ENCODE assay signal across 8 cellular contexts in the genomic region with DNA sequence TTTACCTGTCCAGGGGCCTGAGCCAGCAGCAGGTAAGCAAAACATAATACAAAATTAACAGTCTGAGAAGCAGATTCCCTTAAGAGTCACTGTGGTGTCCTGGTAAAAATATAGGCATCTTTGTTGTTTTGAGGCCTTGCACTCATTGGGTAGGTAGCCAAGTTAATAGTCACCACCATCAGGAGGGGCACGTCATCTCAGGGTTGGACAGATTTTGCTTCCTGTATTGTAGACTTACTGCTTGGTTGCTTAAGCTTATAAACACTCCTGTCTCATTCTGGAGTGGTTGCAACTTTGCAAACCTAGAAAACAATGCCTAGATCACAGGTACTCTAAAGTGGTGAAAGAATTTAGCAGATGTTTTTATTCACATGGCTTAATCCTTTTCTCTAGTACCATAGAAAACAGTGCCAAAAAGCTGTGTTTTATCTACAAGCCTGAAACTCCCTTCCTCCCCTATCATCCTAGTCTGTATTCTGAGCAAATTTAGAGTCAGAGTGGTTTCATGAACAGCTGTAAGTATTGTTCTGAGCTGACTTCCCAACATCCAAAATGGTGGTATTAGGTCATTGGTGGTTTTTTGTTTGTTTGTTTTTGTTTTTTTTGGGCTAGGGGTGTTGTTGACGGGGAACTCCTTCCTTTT.
DNase-seq lines count a peak whose midpoint lies in the region; ATAC-seq and TF ChIP-seq lines count a peak whose summit lies in the region.

No MANE protein-coding gene starts in this region.

- H3K9me3 ChIP-seq in OCI-LY7 (ENCODE audit: low read length) (no peaks in the 10 kb centered on the region), duodenal mucosa (ENCODE audit: control insufficient read depth in 1 of 2, low read length in 2 of 2) (no peaks in the 10 kb centered on the region)

- CTCF ChIA-PET in Calu3 (lab: Charles Lee): interaction anchor here (0.5 to 3.2 kb wide), 7 partner anchors 7 to 286 kb away, joined by 3 to 19 read pairs (median 6); no protein-coding TSS in a partner anchor
- CTCF ChIA-PET in OCI-LY7 (lab: Charles Lee; ENCODE audit: unreplicated experiment): no interaction called here

- peak overlapping the region; percentile 66 to 73 for H3K9ac ChIP-seq in duodenal mucosa (ENCODE audit: low read depth in 1 of 2, low read length in 2 of 2)

- BruUV-seq in Calu3 (replicated peaks; lab: Mats Ljungman, UMichigan): no TSS peak
- BruUV-seq in OCI-LY7 (replicated peaks; lab: Mats Ljungman, UMichigan): no TSS peak

- no peaks in the 10 kb centered on the region for H3K9me3 Mint-ChIP-seq in Calu3 (ENCODE audit: low read depth, unreplicated experiment)
- H3K9me3 Mint-ChIP-seq in natural killer cell treated with Interleukin-12 subunit alpha and Interleukin-12 subunit beta and Interleukin-15 and Interleukin-18, amount 100 ng/mL, for 72 hours: no peaks in the 10 kb centered on the region

- H3K4me1 ChIP-seq in OCI-LY7 (ENCODE audit: insufficient read depth, low read length, poor library complexity, severe bottlenecking): peaks cover 50% of the 10 kb centered on the region
- H3K4me1 ChIP-seq in duodenal mucosa (ENCODE audit: control insufficient read depth in 1 of 2, insufficient read depth in 2 of 2, low read length in 2 of 2): peaks cover 55 to 66% of the 10 kb centered on the region in 2 donors

- TF ChIP-seq CTCF in Calu3 (IDR thresholded peaks at IDR 0.05; ENCODE audit: unreplicated experiment): no peak
- TF ChIP-seq CTCF in OCI-LY7 (conservative IDR thresholded peaks at IDR 0.05; ENCODE audit: low read length): no peak

- peak overlapping the region; percentile 76 for H3K27ac Mint-ChIP-seq in Calu3 (ENCODE audit: unreplicated experiment)
- peak overlapping the region; percentile 94 to 95 for H3K27ac Mint-ChIP-seq in natural killer cell treated with Interleukin-12 subunit alpha and Interleukin-12 subunit beta and Interleukin-15 and Interleukin-18, amount 100 ng/mL, for 72 hours

- H3K9me2 ChIP-seq in OCI-LY7 (ENCODE audit: insufficient read depth, low read length): no peaks in the 10 kb centered on the region

- peak overlapping the region; percentile 75 for H3K4me3 Mint-ChIP-seq in Calu3 (ENCODE audit: low read depth, unreplicated experiment)
- peak overlapping the region; percentile 89 for H3K4me3 Mint-ChIP-seq in natural killer cell treated with Interleukin-12 subunit alpha and Interleukin-12 subunit beta and Interleukin-15 and Interleukin-18, amount 100 ng/mL, for 72 hours

- peak overlapping the region; percentile 73 for H3K4me2 ChIP-seq in OCI-LY7 (ENCODE audit: low read length)

- H3K36me3 ChIP-seq in OCI-LY7 (ENCODE audit: insufficient read depth, low read length) (peaks cover 79% of the 10 kb centered on the region), duodenal mucosa (ENCODE audit: control insufficient read depth in 1 of 2, insufficient read depth in 2 of 2, low read length in 2 of 2) (peaks cover 0 to 16% of the 10 kb centered on the region in 2 donors)

- peaks cover 71% of the 10 kb centered on the region for H3K36me3 Mint-ChIP-seq in Calu3 (ENCODE audit: insufficient read depth, unreplicated experiment)
- no peaks in the 10 kb centered on the region for H3K36me3 Mint-ChIP-seq in natural killer cell treated with Interleukin-12 subunit alpha and Interleukin-12 subunit beta and Interleukin-15 and Interleukin-18, amount 100 ng/mL, for 72 hours

- POLR2A ChIA-PET in OCI-LY7 (lab: Charles Lee): interaction anchor here (0.6 to 1.6 kb wide), 7 partner anchors 15 to 425 kb away, joined by 3 to 4 read pairs (median 3); no protein-coding TSS in a partner anchor

- H3K27me3 ChIP-seq in duodenal mucosa (ENCODE audit: control insufficient read depth in 1 of 2, insufficient read depth in 2 of 2, low read length in 2 of 2): no peaks in the 10 kb centered on the region

- H3K79me2 ChIP-seq in OCI-LY7 (ENCODE audit: insufficient read depth, low read depth, low read length): peaks cover 47% of the 10 kb centered on the region

- H3K27me3 Mint-ChIP-seq in Calu3 (ENCODE audit: unreplicated experiment): no peaks in the 10 kb centered on the region
- H3K27me3 Mint-ChIP-seq in natural killer cell treated with Interleukin-12 subunit alpha and Interleukin-12 subunit beta and Interleukin-15 and Interleukin-18, amount 100 ng/mL, for 72 hours: no peaks in the 10 kb centered on the region

- DNase-seq in Calu3 (peak; percentile 45), OCI-LY7 (ENCODE audit: low spot score) (peak; percentile 22), amygdala (lab: John Stamatoyannopoulos, UW) (no peak), middle frontal gyrus (ENCODE audit: extremely low spot score, low spot score) (no peak)
- DNase-seq in natural killer cell treated with Interleukin-12 subunit alpha and Interleukin-12 subunit beta and Interleukin-15 and Interleukin-18, amount 100 ng/mL, for 72 hours (ENCODE audit: low spot score): no peak

- H3K27ac ChIP-seq in OCI-LY7 (ENCODE audit: low read depth, low read length, poor library complexity, severe bottlenecking): peak overlapping the region; percentile 61
- H3K27ac ChIP-seq in duodenal mucosa (ENCODE audit: low read depth, low read length): peak overlapping the region; percentile 47

- intact Hi-C loops in Calu3 (cut with micrococcal nuclease; ENCODE audit: unreplicated experiment) (loop anchor here (2.0 to 10.0 kb wide), 3 partner anchors 39 to 247 kb away; no protein-coding TSS in a partner anchor), OCI-LY7 (cut with micrococcal nuclease; ENCODE audit: unreplicated experiment) (loop anchor here (2.0 to 5.0 kb wide), 4 partner anchors 75 to 251 kb away; partner anchors contain the start of gene AKAP13)

- no peak overlapping the region for H2AFZ ChIP-seq in OCI-LY7 (ENCODE audit: low read length)

- ATAC-seq in GM21515 (IDR thresholded peaks at IDR 0.05; ENCODE audit: unreplicated experiment) (peak; percentile 35), GM18519 (IDR thresholded peaks at IDR 0.05; ENCODE audit: low FRiP score, unreplicated experiment) (no peak)
- peak in 1 of 2 donors; percentile 51 for ATAC-seq in natural killer cell treated with Interleukin-12 subunit alpha and Interleukin-12 subunit beta and Interleukin-15 and Interleukin-18, amount 100 ng/mL, for 72 hours

- peaks cover 77% of the 10 kb centered on the region for H3K4me1 Mint-ChIP-seq in Calu3 (ENCODE audit: low read depth, unreplicated experiment)
- H3K4me1 Mint-ChIP-seq in natural killer cell treated with Interleukin-12 subunit alpha and Interleukin-12 subunit beta and Interleukin-15 and Interleukin-18, amount 100 ng/mL, for 72 hours (ENCODE audit: low read depth in 2 of 2): peaks cover 73 to 77% of the 10 kb centered on the region in 2 donors

- peak overlapping the region; percentile 59 for H3K4me3 ChIP-seq in OCI-LY7 (ENCODE audit: low read depth, low read length, poor library complexity, severe bottlenecking)
- peak overlapping the region; percentile 72 to 75 for H3K4me3 ChIP-seq in duodenal mucosa (ENCODE audit: low read depth in 1 of 2, low read length in 2 of 2)

- peaks cover 14% of the 10 kb centered on the region; the same call in 1 of the 2 replicates for H4K20me1 ChIP-seq in OCI-LY7 (ENCODE audit: insufficient read depth, low read length)

Comparison
In these comparisons a context has a peak if more than half of its experiments do, and no peak if none do; other contexts are left out.
1. DNase-seq: peak in Calu3 (single experiment) and OCI-LY7 (single experiment); none in natural killer cell treated with Interleukin-12 subunit alpha and Interleukin-12 subunit beta and Interleukin-15 and Interleukin-18, amount 100 ng/mL, for 72 hours (single experiment), amygdala (0 of 56) and middle frontal gyrus (single experiment).